Comparison of ENCODE assay signal across 1 cellular context in genomic region chr19:18519962-18520847, GRCh38.
TF ChIP-seq lines count a peak whose summit lies in the region.

No MANE protein-coding gene starts in this region.

TF ChIP-seq in HepG2, 621 proteins besides CTCF, POLR2A, EP300 and RAD21 (continued from another document and continues in another):
- TF ChIP-seq KIAA2018 (CRISPR knock-in tag; IDR thresholded peaks at IDR 0.05; ENCODE audit: borderline replicate concordance) (no peak), ZNF224 (CRISPR knock-in tag; IDR thresholded peaks at IDR 0.05) (no peak), ZNF496 (CRISPR knock-in tag; IDR thresholded peaks at IDR 0.05; ENCODE audit: insufficient replicate concordance) (no peak), KAT2B (IDR thresholded peaks at IDR 0.05; ENCODE audit: borderline replicate concordance, low read depth, low read length) (no peak), AHR (CRISPR knock-in tag; IDR thresholded peaks at IDR 0.05) (no peak), TFAP4 (IDR thresholded peaks at IDR 0.05; ENCODE audit: borderline replicate concordance, low read depth) (peak; percentile 97), SUZ12 (IDR thresholded peaks at IDR 0.05; ENCODE audit: low read depth, low read length) (no peak), ONECUT2 (CRISPR knock-in tag; IDR thresholded peaks at IDR 0.05) (no peak), ATF4 (CRISPR knock-in tag; IDR thresholded peaks at IDR 0.05) (no peak), TBX2 (CRISPR knock-in tag; IDR thresholded peaks at IDR 0.05; ENCODE audit: borderline replicate concordance) (peak; percentile 51; the same call in 1 of the 2 replicates), ELF4 (CRISPR knock-in tag; IDR thresholded peaks at IDR 0.05; ENCODE audit: borderline replicate concordance) (no peak), THAP9 (CRISPR knock-in tag; IDR thresholded peaks at IDR 0.05; ENCODE audit: borderline replicate concordance) (no peak), SMYD3 (CRISPR knock-in tag; IDR thresholded peaks at IDR 0.05) (no peak), NR2F6 (IDR thresholded peaks at IDR 0.05) (peak; percentile 33; the same call in 1 of the 2 replicates), NR2F6 (CRISPR knock-in tag; IDR thresholded peaks at IDR 0.05) (peak; percentile 48; the same call in 1 of the 2 replicates), ZNF749 (CRISPR knock-in tag; IDR thresholded peaks at IDR 0.05; ENCODE audit: borderline replicate concordance) (no peak), ZHX2 (IDR thresholded peaks at IDR 0.05; ENCODE audit: low read depth) (0 out of 2 replicates have a peak, but pooled peaks have one; percentile 29), ZHX2 (CRISPR knock-in tag; IDR thresholded peaks at IDR 0.05; ENCODE audit: borderline replicate concordance) (no peak), HNRNPUL1 (IDR thresholded peaks at IDR 0.05; ENCODE audit: low read depth, low read length) (no peak), ZNF644 (CRISPR knock-in tag; IDR thresholded peaks at IDR 0.05; ENCODE audit: low read depth) (no peak), SAFB2 (CRISPR knock-in tag; IDR thresholded peaks at IDR 0.05; ENCODE audit: borderline replicate concordance, low read depth) (no peak), ZNF335 (CRISPR knock-in tag; IDR thresholded peaks at IDR 0.05) (0 out of 2 replicates have a peak, but pooled peaks have one; percentile 15), ZNF562 (CRISPR knock-in tag; IDR thresholded peaks at IDR 0.05; ENCODE audit: borderline replicate concordance) (no peak), ZNF773 (CRISPR knock-in tag; IDR thresholded peaks at IDR 0.05; ENCODE audit: borderline replicate concordance) (no peak), ZNF570 (CRISPR knock-in tag; IDR thresholded peaks at IDR 0.05; ENCODE audit: borderline replicate concordance) (no peak), ZNF619 (CRISPR knock-in tag; IDR thresholded peaks at IDR 0.05) (no peak), ZBTB44 (CRISPR knock-in tag; IDR thresholded peaks at IDR 0.05) (no peak), ZFP36L2 (CRISPR knock-in tag; IDR thresholded peaks at IDR 0.05) (no peak), ZNF7 (CRISPR knock-in tag; IDR thresholded peaks at IDR 0.05) (no peak), TBP (CRISPR knock-in tag; IDR thresholded peaks at IDR 0.05) (no peak), KMT2A (CRISPR knock-in tag; IDR thresholded peaks at IDR 0.05) (peak; percentile 69), ZSCAN22 (CRISPR knock-in tag; IDR thresholded peaks at IDR 0.05) (no peak), CREB1 (IDR thresholded peaks at IDR 0.05) (peak; percentile 56; the same call in 1 of the 2 replicates), CREB1 (CRISPR knock-in tag; IDR thresholded peaks at IDR 0.05) (peak; percentile 75), ZNF484 (CRISPR knock-in tag; IDR thresholded peaks at IDR 0.05; ENCODE audit: borderline replicate concordance, low read depth) (no peak), ZNF580 (CRISPR knock-in tag; IDR thresholded peaks at IDR 0.05; ENCODE audit: borderline replicate concordance, low read depth) (peak; percentile 54; the same call in 1 of the 2 replicates), SRSF1 (optimal IDR thresholded peaks at IDR 0.05; ENCODE audit: low read depth, low read length) (no peak), SIN3B (IDR thresholded peaks at IDR 0.05; ENCODE audit: low read length) (0 out of 2 replicates have a peak, but pooled peaks have one; percentile 10), AGO1 (IDR thresholded peaks at IDR 0.05; ENCODE audit: low read depth, low read length, poor library complexity, severe bottlenecking) (no peak), HOXD1 (CRISPR knock-in tag; IDR thresholded peaks at IDR 0.05) (no peak)
